In the genomic region with DNA sequence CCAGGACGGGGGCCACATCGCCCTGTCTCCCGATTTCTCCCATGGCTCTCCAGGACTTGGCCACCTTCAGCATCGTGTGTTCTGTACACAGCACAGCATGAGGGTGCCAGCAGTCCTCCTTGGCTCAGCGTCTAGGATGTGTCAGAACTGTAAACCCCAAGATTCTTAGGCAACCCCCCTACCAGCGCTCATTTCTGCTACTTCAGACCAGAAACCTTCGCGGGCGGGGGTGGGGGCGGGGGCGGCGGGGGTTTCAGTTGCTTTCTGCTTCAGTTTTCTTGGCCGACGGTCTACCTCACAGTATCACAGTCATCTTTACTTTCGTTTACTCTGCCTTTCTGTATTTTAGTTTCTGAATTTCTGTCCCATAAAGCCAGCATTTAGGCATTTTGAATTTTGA, we compare ENCODE assay signal across 9 cellular contexts.
DNase-seq lines count a peak whose midpoint lies in the region; ATAC-seq and FAIRE-seq lines count a peak whose summit lies in the region.
"Had no signal": no experiment of that assay in that cellular context is flagged by ENCODE, and none has a peak within 500 bp of the region (broad histone marks: within the 10 kb centered on the region; RNA-seq: fewer than 3 reads in every experiment).

No MANE protein-coding gene starts in this region.

- no peaks in the 10 kb centered on the region for H3K36me3 Mint-ChIP-seq in activated CD8-positive, alpha-beta T cell treated with anti-CD3 and anti-CD28 coated beads, Interleukin-2, amount 10 ng/mL, durations not matched to agents 7 days and 5 days (ENCODE audit: low read depth)
- H3K36me3 Mint-ChIP-seq in stimulated activated naive B cell treated with anti-CD40 and anti-IgM and Interleukin-4, amounts not matched to agents 10 μg/mL and 1 μg/mL and 100 μg/mL, for 72 hours: no peaks in the 10 kb centered on the region

- peak overlapping the region; percentile 47 for H3K4me3 Mint-ChIP-seq in activated CD8-positive, alpha-beta T cell treated with anti-CD3 and anti-CD28 coated beads, Interleukin-2, amount 10 ng/mL, durations not matched to agents 7 days and 5 days
- H3K4me3 Mint-ChIP-seq in stimulated activated naive B cell treated with anti-CD40 and anti-IgM and Interleukin-4, amounts not matched to agents 10 μg/mL and 1 μg/mL and 100 μg/mL, for 72 hours: no peak overlapping the region

- no peak for FAIRE-seq in RCC 7860 (lab: Jason Lieb, UNC)

- H3K27ac Mint-ChIP-seq in activated CD8-positive, alpha-beta T cell treated with anti-CD3 and anti-CD28 coated beads, Interleukin-2, amount 10 ng/mL, durations not matched to agents 7 days and 5 days: peak overlapping the region; percentile 76
- no peak overlapping the region for H3K27ac Mint-ChIP-seq in stimulated activated naive B cell treated with anti-CD40 and anti-IgM and Interleukin-4, amounts not matched to agents 10 μg/mL and 1 μg/mL and 100 μg/mL, for 72 hours

- no peak for DNase-seq in activated CD8-positive, alpha-beta T cell treated with anti-CD3 and anti-CD28 coated beads, Interleukin-2, amount 10 ng/mL, durations not matched to agents 7 days and 5 days
- peak; percentile 33 for DNase-seq in stimulated activated CD4-positive, alpha-beta T cell treated with anti-CD3 and anti-CD28 coated beads, Interleukin-2, amount 100 ng/mL, for 4 hours (ENCODE audit: low read depth)
- DNase-seq in RCC 7860 (ENCODE audit: low spot score): no peak
- no peak for DNase-seq in ureter (ENCODE audit: low spot score)
- DNase-seq in stimulated activated naive B cell treated with anti-CD40 and anti-IgM and Interleukin-4, amounts not matched to agents 10 μg/mL and 1 μg/mL and 100 μg/mL, for 72 hours: no peak
- no peak for DNase-seq in amygdala (lab: John Stamatoyannopoulos, UW)

- POLR2A ChIA-PET in activated CD8-positive, alpha-beta T cell treated with anti-CD3 and anti-CD28 coated beads, Interleukin-2, amount 10 ng/mL, durations not matched to agents 7 days and 5 days (lab: Charles Lee): no interaction called here

- H3K4me1 Mint-ChIP-seq in activated CD8-positive, alpha-beta T cell treated with anti-CD3 and anti-CD28 coated beads, Interleukin-2, amount 10 ng/mL, durations not matched to agents 7 days and 5 days (ENCODE audit: low read depth): peaks cover 13% of the 10 kb centered on the region
- H3K4me1 Mint-ChIP-seq in stimulated activated naive B cell treated with anti-CD40 and anti-IgM and Interleukin-4, amounts not matched to agents 10 μg/mL and 1 μg/mL and 100 μg/mL, for 72 hours: peaks cover 2 to 6% of the 10 kb centered on the region in 2 donors

- no peaks in the 10 kb centered on the region for H3K9me3 Mint-ChIP-seq in activated CD8-positive, alpha-beta T cell treated with anti-CD3 and anti-CD28 coated beads, Interleukin-2, amount 10 ng/mL, durations not matched to agents 7 days and 5 days (ENCODE audit: insufficient read depth)
- no peaks in the 10 kb centered on the region for H3K9me3 Mint-ChIP-seq in stimulated activated naive B cell treated with anti-CD40 and anti-IgM and Interleukin-4, amounts not matched to agents 10 μg/mL and 1 μg/mL and 100 μg/mL, for 72 hours

- H3K27me3 Mint-ChIP-seq in activated CD8-positive, alpha-beta T cell treated with anti-CD3 and anti-CD28 coated beads, Interleukin-2, amount 10 ng/mL, durations not matched to agents 7 days and 5 days (ENCODE audit: low read depth): no peaks in the 10 kb centered on the region
- no peaks in the 10 kb centered on the region for H3K27me3 Mint-ChIP-seq in stimulated activated naive B cell treated with anti-CD40 and anti-IgM and Interleukin-4, amounts not matched to agents 10 μg/mL and 1 μg/mL and 100 μg/mL, for 72 hours

- peak; percentile 52 for ATAC-seq in GM18868 (IDR thresholded peaks at IDR 0.05; ENCODE audit: unreplicated experiment)
- peak; percentile 77 for ATAC-seq in HG02852 (IDR thresholded peaks at IDR 0.05; ENCODE audit: unreplicated experiment)
- ATAC-seq in activated CD8-positive, alpha-beta T cell treated with anti-CD3 and anti-CD28 coated beads, Interleukin-2, amount 10 ng/mL, durations not matched to agents 7 days and 5 days: peak; percentile 36
- ATAC-seq in stimulated activated naive B cell treated with anti-CD40 and anti-IgM and Interleukin-4, amounts not matched to agents 10 μg/mL and 1 μg/mL and 100 μg/mL, for 72 hours (replicated peaks): no peak
- ATAC-seq: left lobe of liver had no signal

- CTCF ChIA-PET in activated CD8-positive, alpha-beta T cell treated with anti-CD3 and anti-CD28 coated beads, Interleukin-2, amount 10 ng/mL, durations not matched to agents 7 days and 5 days (lab: Charles Lee): no interaction called here

Comparison
In these comparisons a context has a peak if more than half of its experiments do, and no peak if none do; other contexts are left out.
1. ATAC-seq: peak in GM18868 (single experiment), HG02852 (single experiment) and activated CD8-positive, alpha-beta T cell treated with anti-CD3 and anti-CD28 coated beads, Interleukin-2, amount 10 ng/mL, durations not matched to agents 7 days and 5 days (single experiment); none in stimulated activated naive B cell treated with anti-CD40 and anti-IgM and Interleukin-4, amounts not matched to agents 10 μg/mL and 1 μg/mL and 100 μg/mL, for 72 hours (0 of 2).